Comparison of ENCODE assay signal across 15 cellular contexts in the genomic region with DNA sequence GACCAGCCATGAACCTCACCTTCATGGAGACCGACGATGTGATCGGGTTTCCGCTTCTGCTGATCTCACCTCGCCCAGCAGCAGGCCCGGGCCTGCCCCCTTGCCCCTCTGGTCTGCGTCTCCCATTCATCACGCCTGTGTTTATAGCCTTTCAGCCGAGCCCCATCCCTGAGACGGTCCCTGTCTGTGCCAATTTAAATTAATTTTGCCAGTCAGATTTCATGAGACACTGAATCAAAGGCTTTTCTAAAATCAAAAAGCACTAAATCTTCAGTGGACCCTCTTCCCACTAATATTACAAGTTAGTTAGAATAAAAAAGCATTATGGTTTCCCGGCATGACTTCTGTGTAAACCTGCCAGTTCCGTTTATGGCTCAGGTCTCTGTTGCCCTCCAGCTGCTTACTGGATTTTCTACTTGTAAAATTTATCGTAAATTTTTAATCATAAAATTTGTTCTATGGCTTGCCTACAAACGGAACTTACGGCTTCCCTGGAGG.
"Had no signal": no experiment of that assay in that cellular context is flagged by ENCODE, and none has a peak within 500 bp of the region (broad histone marks: within the 10 kb centered on the region; RNA-seq: fewer than 3 reads in every experiment).

No MANE protein-coding gene starts in this region.

- H3K27ac ChIP-seq: body of pancreas, lower lobe of right lung, neutrophil, tibial nerve, vagina had no signal

- H3K36me3 ChIP-seq: lower lobe of right lung, neutrophil, tibial nerve, vagina had no signal

- H3K27me3 ChIP-seq: body of pancreas, neutrophil, tibial nerve, vagina had no signal

- H3K9me3 ChIP-seq: body of pancreas, lower lobe of right lung, neutrophil, tibial nerve, vagina had no signal

- H3K4me1 ChIP-seq: body of pancreas, lower lobe of right lung, tibial nerve, vagina had no signal

- H3K4me3 ChIP-seq: body of pancreas, lower lobe of right lung, smooth muscle cell, tibial nerve, vagina had no signal

- ATAC-seq: body of pancreas; lower lobe of right lung; right cardiac atrium; stimulated activated effector memory CD8-positive, alpha-beta T cell treated with anti-CD3 and anti-CD28 coated beads, Interleukin-12 subunit alpha, Interleukin-12 subunit beta, amount 100 ng/mL, for 72 hours had no signal

- DNase-seq: activated CD4-positive, CD25-positive, alpha-beta regulatory T cell; activated effector memory CD4-positive, alpha-beta T cell treated with Interleukin-2 at 50 U/mL for 16 hours; activated T-cell treated with anti-CD3 and anti-CD28 coated beads, Interleukin-2, amount 50 U/mL, for 1 hour; body of pancreas; effector memory CD4-positive, alpha-beta T cell; erythroblast; glutamatergic neuron; lower lobe of right lung; midbrain; right cardiac atrium had no signal
